Comparison of ENCODE assay signal across 8 cellular contexts in the genomic region with DNA sequence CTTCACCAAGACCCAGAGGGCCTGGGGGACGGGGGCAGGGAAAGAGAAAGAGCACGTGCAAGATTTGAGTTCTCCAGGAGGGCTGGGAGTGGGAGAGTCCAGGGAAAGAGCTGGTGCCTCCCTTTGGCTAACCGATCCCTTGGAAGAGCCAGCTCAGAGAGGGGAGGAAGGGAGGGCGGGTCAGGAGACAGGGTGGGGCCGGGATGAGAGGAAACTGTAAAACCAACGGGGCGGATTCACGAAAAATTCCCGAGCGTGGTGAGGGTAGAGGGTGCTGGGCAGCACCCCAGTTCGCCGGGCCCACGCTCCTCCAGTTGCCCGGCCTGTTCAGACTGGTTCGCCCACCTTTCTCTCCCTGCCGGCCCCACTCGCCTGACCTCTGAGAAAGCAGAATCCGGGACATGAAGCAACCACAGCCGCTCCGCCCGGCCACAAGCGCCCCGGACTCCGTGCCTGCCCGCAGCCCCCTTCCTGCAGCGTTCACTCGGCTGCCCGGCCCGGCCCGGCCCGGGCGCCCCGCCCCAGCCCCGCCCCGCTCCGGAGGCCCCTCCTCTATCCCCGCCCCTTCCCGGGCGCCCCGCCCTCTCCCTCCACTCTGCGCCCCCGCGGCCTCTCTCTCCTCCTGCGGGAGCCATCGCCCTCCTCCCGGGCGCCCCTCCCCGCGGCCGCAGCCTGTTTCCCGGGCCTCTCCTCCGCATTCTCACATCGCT.
A peak's percentile ranks its signal among the peaks of the same experiment; 100 is the strongest.
DNase-seq lines count a peak whose midpoint lies in the region; ATAC-seq and TF ChIP-seq lines count a peak whose summit lies in the region.

No MANE protein-coding gene starts in this region.

- peak overlapping the region; percentile 60 for H3K9ac ChIP-seq in neural cell (ENCODE audit: low read length)

- peak overlapping the region; percentile 27 for H2AFZ ChIP-seq in neural cell (ENCODE audit: low read depth, low read length)

- H3K4me2 ChIP-seq in neural cell (ENCODE audit: low read length): no peak overlapping the region

- H3K36me3 ChIP-seq in neural cell (ENCODE audit: insufficient read depth, low read length): no peaks in the 10 kb centered on the region

- no peak for TF ChIP-seq EP300 in neural cell (conservative IDR thresholded peaks at IDR 0.05; ENCODE audit: poor library complexity, severe bottlenecking)

- peak; percentile 78 for DNase-seq in Ammon's horn (ENCODE audit: low spot score)
- DNase-seq in HS-5 (ENCODE audit: low read depth): peak; percentile 53
- DNase-seq in SHP77 treated with DMSO at 0.1 percent for 48 hours (lab: John Stamatoyannopoulos, UW): peak; percentile 34
- DNase-seq in activated gamma-delta T cell treated with anti-CD3 and anti-CD28 coated beads, Interleukin-2, amount 50 U/mL, for 16 hours (ENCODE audit: low read depth): peak; percentile 7
- peak; percentile 51 to 80 for DNase-seq in foreskin fibroblast
- peak; percentile 47 to 63 for DNase-seq in stimulated activated naive CD8-positive, alpha-beta T cell treated with anti-CD3 and anti-CD28 coated beads, Interleukin-15, amount 100 ng/mL, for 72 hours

- peaks cover 40% of the 10 kb centered on the region for H3K27me3 Mint-ChIP-seq in stimulated activated naive CD8-positive, alpha-beta T cell treated with anti-CD3 and anti-CD28 coated beads, Interleukin-15, amount 100 ng/mL, for 72 hours

- no peaks in the 10 kb centered on the region for H3K9me3 Mint-ChIP-seq in stimulated activated naive CD8-positive, alpha-beta T cell treated with anti-CD3 and anti-CD28 coated beads, Interleukin-15, amount 100 ng/mL, for 72 hours

- H3F3A ChIP-seq in neural cell (ENCODE audit: insufficient read depth, low read length, poor library complexity, severe bottlenecking): no peaks in the 10 kb centered on the region

- peaks cover 10% of the 10 kb centered on the region for H3K4me1 Mint-ChIP-seq in stimulated activated naive CD8-positive, alpha-beta T cell treated with anti-CD3 and anti-CD28 coated beads, Interleukin-15, amount 100 ng/mL, for 72 hours

- peak overlapping the region; percentile 62 to 70 for H3K4me3 Mint-ChIP-seq in stimulated activated naive CD8-positive, alpha-beta T cell treated with anti-CD3 and anti-CD28 coated beads, Interleukin-15, amount 100 ng/mL, for 72 hours

- H3K4me3 ChIP-seq in foreskin fibroblast (ENCODE audit: low read depth in 1 of 2, low read length in 2 of 2): peak overlapping the region; percentile 50 to 67
- H3K4me3 ChIP-seq in neural cell (ENCODE audit: low read length): peak overlapping the region; percentile 65

- no peaks in the 10 kb centered on the region for H3K79me2 ChIP-seq in neural cell (replicated peaks; ENCODE audit: insufficient read depth, low read length)

- TF ChIP-seq RAD21 in neural cell (conservative IDR thresholded peaks at IDR 0.05): no peak

- TF ChIP-seq CTCF in foreskin fibroblast (IDR thresholded peaks at IDR 0.05; ENCODE audit: low read depth, low read length) (no peak), neural cell (IDR thresholded peaks at IDR 0.05; ENCODE audit: poor library complexity, severe bottlenecking) (no peak)

- H3K27me3 ChIP-seq in neural cell (ENCODE audit: insufficient read depth, low read depth, low read length): no peaks in the 10 kb centered on the region

- no peak overlapping the region for H3K27ac ChIP-seq in neural cell (ENCODE audit: low read length)

- no peaks in the 10 kb centered on the region for H3K9me3 ChIP-seq in neural cell (ENCODE audit: low read length)

- no peaks in the 10 kb centered on the region for H3K9me2 ChIP-seq in neural cell (ENCODE audit: insufficient read depth, low read length)

- H3K27ac Mint-ChIP-seq in stimulated activated naive CD8-positive, alpha-beta T cell treated with anti-CD3 and anti-CD28 coated beads, Interleukin-15, amount 100 ng/mL, for 72 hours: no peak overlapping the region

- no peaks in the 10 kb centered on the region for H4K20me1 ChIP-seq in neural cell (ENCODE audit: insufficient read depth)

- peak; percentile 79 for ATAC-seq in GM19397 (IDR thresholded peaks at IDR 0.05; ENCODE audit: unreplicated experiment)
- peak; percentile 89 for ATAC-seq in stimulated activated naive CD8-positive, alpha-beta T cell treated with anti-CD3 and anti-CD28 coated beads, Interleukin-15, amount 100 ng/mL, for 72 hours

TF ChIP-seq in neural cell, 6 proteins besides CTCF, POLR2A, EP300 and RAD21:
- TF ChIP-seq, protein P1, sequence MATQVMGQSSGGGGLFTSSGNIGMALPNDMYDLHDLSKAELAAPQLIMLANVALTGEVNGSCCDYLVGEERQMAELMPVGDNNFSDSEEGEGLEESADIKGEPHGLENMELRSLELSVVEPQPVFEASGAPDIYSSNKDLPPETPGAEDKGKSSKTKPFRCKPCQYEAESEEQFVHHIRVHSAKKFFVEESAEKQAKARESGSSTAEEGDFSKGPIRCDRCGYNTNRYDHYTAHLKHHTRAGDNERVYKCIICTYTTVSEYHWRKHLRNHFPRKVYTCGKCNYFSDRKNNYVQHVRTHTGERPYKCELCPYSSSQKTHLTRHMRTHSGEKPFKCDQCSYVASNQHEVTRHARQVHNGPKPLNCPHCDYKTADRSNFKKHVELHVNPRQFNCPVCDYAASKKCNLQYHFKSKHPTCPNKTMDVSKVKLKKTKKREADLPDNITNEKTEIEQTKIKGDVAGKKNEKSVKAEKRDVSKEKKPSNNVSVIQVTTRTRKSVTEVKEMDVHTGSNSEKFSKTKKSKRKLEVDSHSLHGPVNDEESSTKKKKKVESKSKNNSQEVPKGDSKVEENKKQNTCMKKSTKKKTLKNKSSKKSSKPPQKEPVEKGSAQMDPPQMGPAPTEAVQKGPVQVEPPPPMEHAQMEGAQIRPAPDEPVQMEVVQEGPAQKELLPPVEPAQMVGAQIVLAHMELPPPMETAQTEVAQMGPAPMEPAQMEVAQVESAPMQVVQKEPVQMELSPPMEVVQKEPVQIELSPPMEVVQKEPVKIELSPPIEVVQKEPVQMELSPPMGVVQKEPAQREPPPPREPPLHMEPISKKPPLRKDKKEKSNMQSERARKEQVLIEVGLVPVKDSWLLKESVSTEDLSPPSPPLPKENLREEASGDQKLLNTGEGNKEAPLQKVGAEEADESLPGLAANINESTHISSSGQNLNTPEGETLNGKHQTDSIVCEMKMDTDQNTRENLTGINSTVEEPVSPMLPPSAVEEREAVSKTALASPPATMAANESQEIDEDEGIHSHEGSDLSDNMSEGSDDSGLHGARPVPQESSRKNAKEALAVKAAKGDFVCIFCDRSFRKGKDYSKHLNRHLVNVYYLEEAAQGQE (IDR thresholded peaks at IDR 0.05; ENCODE audit: borderline replicate concordance): no peak
- TF ChIP-seq POLR2AphosphoS5 (IDR thresholded peaks at IDR 0.05): peak; percentile 31

Comparison
In these comparisons a context has a peak if more than half of its experiments do, and no peak if none do; other contexts are left out.
1. DNase-seq: peak in every context shown above with its lines; median percentile 78 in Ammon's horn; 66 in foreskin fibroblast; 55 in stimulated activated naive CD8-positive, alpha-beta T cell treated with anti-CD3 and anti-CD28 coated beads, Interleukin-15, amount 100 ng/mL, for 72 hours; 53 in HS-5; 34 in SHP77 treated with DMSO at 0.1 percent for 48 hours; 7 in activated gamma-delta T cell treated with anti-CD3 and anti-CD28 coated beads, Interleukin-2, amount 50 U/mL, for 16 hours.